9 cellular contexts compared by ENCODE assay signal in genomic region chr3:151146071-151146730, GRCh38. TPM values are rescaled to one million over a fixed set of nuclear protein-coding genes. Genes with fewer than 3 reads are reported as not detected.
DNase-seq lines count a peak whose midpoint lies in the region; ATAC-seq, FAIRE-seq and TF ChIP-seq lines count a peak whose summit lies in the region.
"Had no signal": no experiment of that assay in that cellular context is flagged by ENCODE, and none has a peak within 500 bp of the region (broad histone marks: within the 10 kb centered on the region; RNA-seq: fewer than 3 reads in every experiment).

No MANE protein-coding gene starts in this region.

- no CpG with 5 or more reads among the region's 9 CpGs for WGBS in H9 (ENCODE audit: extremely low coverage, insufficient read length, low lambda C conversion rate)
- 4 to 5% methylated on average over 9 of the region's 9 CpGs for WGBS in aorta, 2 donors

- TF ChIP-seq CTCF in GM10248 (IDR thresholded peaks at IDR 0.05; ENCODE audit: control extremely low read depth, extremely low read depth, low read depth, missing control alignments) (peak; percentile 78), H9 (conservative IDR thresholded peaks at IDR 0.05) (peak; percentile 92), Loucy (conservative IDR thresholded peaks at IDR 0.05; ENCODE audit: low read length) (peak; percentile 98), Peyer's patch (IDR thresholded peaks at IDR 0.05) (peak in 5 of 6 experiments; percentile 70 to 83 (median 78))

- peak; percentile 60 for DNase-seq in GM10248 (ENCODE audit: extremely low spot score)
- peak; percentile 82 for DNase-seq in H9
- peak; percentile 47 to 85 (median 59) for DNase-seq in Peyer's patch
- DNase-seq in activated effector memory CD4-positive, alpha-beta T cell treated with anti-CD3 and anti-CD28 coated beads, Interleukin-2, amount 50 U/mL, for 16 hours, result peak; percentile 76
- peak; percentile 19 to 61 for DNase-seq in frontal cortex (ENCODE audit: low spot score in 2 of 2)
- peak in 51 of 56 donors; percentile 3 to 86 (median 53) for DNase-seq in nucleus accumbens (lab: John Stamatoyannopoulos, UW)
- peak; percentile 76 to 81 for DNase-seq in aorta

- H2BK12ac ChIP-seq in H9 (ENCODE audit: insufficient read length, low read depth, low read length), result no peak overlapping the region

- no peak overlapping the region for H3T11ph ChIP-seq in H9 (ENCODE audit: low read length)

- H3K14ac ChIP-seq in H9 (ENCODE audit: insufficient read depth, low read length), result no peak overlapping the region

- H3K79me2 ChIP-seq in H9 (ENCODE audit: insufficient read depth, low read length) (no peaks in the 10 kb centered on the region), Loucy (ENCODE audit: insufficient read depth, low read length) (peaks cover 70% of the 10 kb centered on the region)

- H3K4me2 ChIP-seq in H9 (ENCODE audit: insufficient read depth, insufficient read length, low read length) (no peak overlapping the region), Loucy (ENCODE audit: low read depth, low read length, poor library complexity, severe bottlenecking) (peak overlapping the region; percentile 44)

- no peak overlapping the region for H2BK5ac ChIP-seq in H9 (ENCODE audit: insufficient read length, low read length)

- no peaks in the 10 kb centered on the region for H3K9me3 Mint-ChIP-seq in H9

- no peak overlapping the region for H3K4ac ChIP-seq in H9 (ENCODE audit: low read depth, low read length)

- H2AK5ac ChIP-seq in H9 (ENCODE audit: insufficient read length, low read length), result no peak overlapping the region

- CTCF ChIA-PET in GM10248 (lab: Yijun Ruan, JAX), result interaction anchor here (0.8 to 2.1 kb wide), 12 partner anchors 9 to 618 kb away, joined by 3 to 9 read pairs (median 4); no protein-coding TSS in a partner anchor

- H3K4me3 ChIP-seq in Loucy (ENCODE audit: low read length, poor library complexity, severe bottlenecking) (no peak overlapping the region), Peyer's patch (no peak overlapping the region), aorta (ENCODE audit: low read length in 2 of 2) (no peak overlapping the region)
- H3K4me3 ChIP-seq: skin epidermis had no signal

- no peaks in the 10 kb centered on the region for H3K9me2 ChIP-seq in Loucy (replicated peaks; ENCODE audit: low read depth, low read length)

- H3K36me3 ChIP-seq in Loucy (ENCODE audit: insufficient read depth, low read length) (peaks cover 44% of the 10 kb centered on the region), Peyer's patch (no peaks in the 10 kb centered on the region), aorta (ENCODE audit: control insufficient read depth in 1 of 2, insufficient read depth in 2 of 2, low read length in 1 of 2) (no peaks in the 10 kb centered on the region)

- H3K18ac ChIP-seq in H9 (ENCODE audit: insufficient read length, low read depth, low read length), result no peak overlapping the region

- H3K56ac ChIP-seq in H9 (ENCODE audit: insufficient read length, low read depth, low read length), result no peak overlapping the region

- POLR2A ChIA-PET in GM10248 (lab: Yijun Ruan, JAX), result no interaction called here

- no peak overlapping the region for H2BK15ac ChIP-seq in H9 (ENCODE audit: low read depth, low read length)

- FAIRE-seq in frontal cortex (lab: Jason Lieb, UNC), result no peak

- peak; percentile 92 for ATAC-seq in aorta (ENCODE audit: low FRiP score)

- no peak overlapping the region for H4K91ac ChIP-seq in H9 (ENCODE audit: insufficient read length, low read depth, low read length)

- H3K27ac ChIP-seq in H9 (ENCODE audit: insufficient read length, low read depth, low read length) (no peak overlapping the region), Peyer's patch (no peak overlapping the region), aorta (ENCODE audit: low read depth in 1 of 2, low read length in 2 of 2) (no peak overlapping the region)
- H3K27ac ChIP-seq: skin epidermis had no signal

- H2AFZ ChIP-seq in H9 (ENCODE audit: low read length) (no peak overlapping the region), Loucy (ENCODE audit: low read length) (no peak overlapping the region)

- no peak for TF ChIP-seq POLR2A in Peyer's patch (IDR thresholded peaks at IDR 0.05)

- H4K20me1 ChIP-seq in H9 (ENCODE audit: control insufficient read depth, insufficient read depth, insufficient read length), result no peaks in the 10 kb centered on the region
- peaks cover 6% of the 10 kb centered on the region for H4K20me1 ChIP-seq in Loucy (ENCODE audit: insufficient read depth, low read length, poor library complexity, severe bottlenecking)

- H3K27me3 ChIP-seq in H9 (ENCODE audit: insufficient read depth, low read length), result no peaks in the 10 kb centered on the region
- H3K27me3 ChIP-seq in Loucy (ENCODE audit: insufficient read depth, low read length, poor library complexity, severe bottlenecking), result no peaks in the 10 kb centered on the region
- H3K27me3 ChIP-seq in Peyer's patch, result no peaks in the 10 kb centered on the region
- H3K27me3 ChIP-seq in aorta (ENCODE audit: control insufficient read depth in 1 of 2, insufficient read depth in 2 of 2, low read length in 1 of 2), result no peaks in the 10 kb centered on the region

- H3K4me3 Mint-ChIP-seq in H9, result no peak overlapping the region

- no peak overlapping the region for H3K23ac ChIP-seq in H9 (ENCODE audit: insufficient read length, low read depth, low read length)

- no peak overlapping the region for H3K27ac Mint-ChIP-seq in H9

- intact Hi-C loops in aorta (cut with DNase I), result loop anchor here in 1 of 2 donors (10.0 kb wide), 1 partner anchor 271 kb away; no protein-coding TSS in a partner anchor

- peaks cover 7 to 9% of the 10 kb centered on the region in 2 experiments; a peak in 3 of 4 replicates for H3K4me1 Mint-ChIP-seq in H9

- H3K9me3 ChIP-seq in H9 (ENCODE audit: control insufficient read depth, low read depth, low read length), result no peaks in the 10 kb centered on the region
- no peaks in the 10 kb centered on the region for H3K9me3 ChIP-seq in Loucy (ENCODE audit: insufficient read depth, low read depth, low read length)
- H3K9me3 ChIP-seq in Peyer's patch, result no peaks in the 10 kb centered on the region
- H3K9me3 ChIP-seq in aorta (ENCODE audit: control insufficient read depth, low read length), result no peaks in the 10 kb centered on the region

- H3K27me3 Mint-ChIP-seq in H9 (ENCODE audit: low read depth), result no peaks in the 10 kb centered on the region

- H3K23me2 ChIP-seq in H9 (ENCODE audit: insufficient read length, low read depth, low read length, poor library complexity, severe bottlenecking), result no peaks in the 10 kb centered on the region

- no peaks in the 10 kb centered on the region for H3K79me1 ChIP-seq in H9 (ENCODE audit: insufficient read depth, low read depth, low read length, poor library complexity, severe bottlenecking)

- no peaks in the 10 kb centered on the region for H3F3A ChIP-seq in Loucy (ENCODE audit: low read depth)

- no peak overlapping the region for H4K5ac ChIP-seq in H9 (ENCODE audit: insufficient read length, low read depth, low read length)

- H2BK20ac ChIP-seq in H9 (ENCODE audit: low read depth, low read length, poor library complexity, severe bottlenecking), result no peak overlapping the region

- H3K4me1 ChIP-seq in H9 (ENCODE audit: insufficient read depth, low read length) (peaks cover 10% of the 10 kb centered on the region; the same call in 1 of the 2 replicates), Loucy (ENCODE audit: insufficient read depth, low read length, poor library complexity, severe bottlenecking) (peaks cover 42% of the 10 kb centered on the region), Peyer's patch (peaks cover 0 to 7% (median 5%) of the 10 kb centered on the region in 4 donors), aorta (ENCODE audit: control insufficient read depth in 1 of 2, insufficient read depth in 2 of 2, low read length in 2 of 2) (no peaks in the 10 kb centered on the region)

- no peak overlapping the region for H4K8ac ChIP-seq in H9 (replicated peaks; ENCODE audit: insufficient read length, low read depth, low read length)

- H3K9ac ChIP-seq in H9 (ENCODE audit: extremely low read depth, insufficient read length, low read length) (no peak overlapping the region), Loucy (ENCODE audit: low read depth, low read length, poor library complexity, severe bottlenecking) (no peak overlapping the region)

- H3K36me3 Mint-ChIP-seq in H9 (ENCODE audit: insufficient read depth in 1 of 3, low read depth in 3 of 3), result peaks cover 0 to 7% (median 0%) of the 10 kb centered on the region in 3 experiments; a peak in 2 of 7 replicates

- no peak overlapping the region for H2BK120ac ChIP-seq in H9 (ENCODE audit: low read depth, low read length, poor library complexity, severe bottlenecking)

RNA-seq across cellular contexts. Expression of gene GPR171, which starts 56.8 kb away (rescaled TPM):
- total RNA-seq in H9 (2021) (not detected in 2 replicates), Peyer's patch (10 to 100 TPM in 1 of 4 donors, 1 to 10 TPM in 3; 4.9 to 11.0 (median 7.3) TPM), frontal cortex (not detected), aorta (1 to 10 TPM in 1 of 2 donors, under 1 TPM in 1; 0.96 to 1.2 TPM)
- polyA plus RNA-seq in aorta, result 1 to 10 TPM in 1 of 2 donors, not detected in 1; 1.0 TPM
